In the genomic region with DNA sequence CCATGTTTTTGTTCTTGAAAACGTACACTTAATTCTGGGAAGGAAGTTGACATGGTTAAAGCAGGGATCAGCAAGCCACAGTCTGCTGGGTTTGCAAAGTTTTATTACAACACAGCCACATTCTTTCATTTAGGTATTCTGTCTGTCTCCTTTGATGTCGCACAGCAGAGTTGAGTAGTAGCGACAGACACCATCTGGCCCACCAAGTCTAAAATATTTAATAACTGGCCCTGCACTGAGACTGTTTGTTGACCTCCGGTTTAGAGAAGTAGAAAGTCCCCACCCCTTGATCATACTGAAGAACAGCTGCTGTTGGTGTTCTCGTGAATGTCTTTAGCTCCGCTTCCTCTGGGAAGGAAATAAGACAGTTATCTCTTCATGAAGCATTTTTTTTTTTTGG, we compare ENCODE assay signal across 10 cellular contexts.
DNase-seq lines count a peak whose midpoint lies in the region; ATAC-seq and TF ChIP-seq lines count a peak whose summit lies in the region.
"Had no signal": no experiment of that assay in that cellular context is flagged by ENCODE, and none has a peak within 500 bp of the region (broad histone marks: within the 10 kb centered on the region; RNA-seq: fewer than 3 reads in every experiment).

No MANE protein-coding gene starts in this region.

- no peaks in the 10 kb centered on the region for H3K79me2 ChIP-seq in PC-3 (ENCODE audit: low read length)

- CTCF ChIA-PET in PC-3 (lab: Charles Lee) = no interaction called here

- intact Hi-C loops in PC-3 (cut with micrococcal nuclease) = no loop called here
- intact Hi-C loops in ovary (cut with DNase I) = no loop called here

- DNase-seq in Kasumi-1 (lab: John Stamatoyannopoulos, UW) (peak; percentile 62 to 88), immature natural killer cell (peak; percentile 27 to 45 (median 38)), PC-3 (no peak), ovary (no peak), pons (ENCODE audit: low spot score) (no peak), SKM-1 treated with dmso at 0.1 percent for 144 hours (lab: John Stamatoyannopoulos, UW; ENCODE audit: unreplicated experiment) (no peak)
- DNase-seq: GF-D8, IMR-90 had no signal

- peak overlapping the region; percentile 86 to 98 (median 95) for H3K27ac Mint-ChIP-seq in immature natural killer cell

- H3K4me1 Mint-ChIP-seq in immature natural killer cell = peaks cover 93 to 98% of the 10 kb centered on the region in 2 donors

- H3K4me3 ChIP-seq in PC-3 (ENCODE audit: low read length) = no peak overlapping the region
- no peak overlapping the region for H3K4me3 ChIP-seq in ovary

- no peaks in the 10 kb centered on the region for H3F3A ChIP-seq in PC-3 (ENCODE audit: low read length, unreplicated experiment)

- BruUV-seq in PC-3 (replicated peaks; lab: Mats Ljungman, UMichigan) = no TSS peak

- peaks cover 2 to 7% (median 3%) of the 10 kb centered on the region in 3 donors for H3K27me3 Mint-ChIP-seq in immature natural killer cell (ENCODE audit: low read depth in 3 of 3)

- no peak for TF ChIP-seq EP300 in ovary (IDR thresholded peaks at IDR 0.05)

- peak; percentile 78 for ATAC-seq in GM18502 (IDR thresholded peaks at IDR 0.05; ENCODE audit: poor library complexity, unreplicated experiment)
- ATAC-seq in GM21576 (IDR thresholded peaks at IDR 0.05; ENCODE audit: unreplicated experiment) = peak; percentile 83
- ATAC-seq in PC-3 = no peak

- H3K36me3 ChIP-seq in PC-3 (ENCODE audit: low read depth, low read length) = no peaks in the 10 kb centered on the region
- H3K36me3 ChIP-seq in ovary = no peaks in the 10 kb centered on the region

- H3K9me2 ChIP-seq in PC-3 (replicated peaks; ENCODE audit: low read length) = no peaks in the 10 kb centered on the region

- H3K4me2 ChIP-seq in PC-3 (ENCODE audit: low read length) = no peak overlapping the region

- peaks cover 22 to 34% (median 33%) of the 10 kb centered on the region in 3 donors for H3K36me3 Mint-ChIP-seq in immature natural killer cell

- H3K27me3 ChIP-seq in PC-3 (ENCODE audit: low read length) (no peaks in the 10 kb centered on the region), ovary (no peaks in the 10 kb centered on the region)

- H3K4me3 Mint-ChIP-seq in immature natural killer cell = peak overlapping the region; percentile 65 to 77 (median 72)

- H3K4me1 ChIP-seq in PC-3 (ENCODE audit: insufficient read depth, low read length) (no peaks in the 10 kb centered on the region), ovary (ENCODE audit: insufficient read depth) (no peaks in the 10 kb centered on the region)

- TF ChIP-seq CTCF in PC-3 (conservative IDR thresholded peaks at IDR 0.05; ENCODE audit: low read depth, low read length) (no peak), ovary (IDR thresholded peaks at IDR 0.05) (no peak)

- H2AFZ ChIP-seq in PC-3 (ENCODE audit: low read length) = no peak overlapping the region

- H3K9me3 ChIP-seq in PC-3 (ENCODE audit: low read length) = no peaks in the 10 kb centered on the region
- H3K9me3 ChIP-seq in ovary = no peaks in the 10 kb centered on the region

- H4K20me1 ChIP-seq in PC-3 (ENCODE audit: low read length) = no peaks in the 10 kb centered on the region

- no peaks in the 10 kb centered on the region for H3K9me3 Mint-ChIP-seq in immature natural killer cell

- no peak overlapping the region for H3K9ac ChIP-seq in PC-3 (ENCODE audit: low read length)

- H3K27ac ChIP-seq in PC-3 (ENCODE audit: low read length) (no peak overlapping the region), ovary (no peak overlapping the region)

- 13 to 32% (median 20%) methylated on average over 6 of the region's 6 CpGs for WGBS in ovary, 3 donors

- no peak for TF ChIP-seq POLR2A in ovary (IDR thresholded peaks at IDR 0.05)

- POLR2A ChIA-PET in PC-3 (lab: Charles Lee; ENCODE audit: unreplicated experiment) = no interaction called here

Comparison
In these comparisons a context has a peak if more than half of its experiments do, and no peak if none do; other contexts are left out.
1. DNase-seq: peak in Kasumi-1 (2 of 2) and immature natural killer cell (3 of 3); none in PC-3 (single experiment), ovary (0 of 5), pons (single experiment) and SKM-1 treated with dmso at 0.1 percent for 144 hours (single experiment).